In genomic region chrX:10536744-10537143, GRCh38 we compare ENCODE assay signal across 2 cellular contexts.
TF ChIP-seq lines count a peak whose summit lies in the region.

No MANE protein-coding gene starts in this region.

TF ChIP-seq in A549, 52 proteins besides CTCF, POLR2A, EP300 and RAD21 (continued from another document):
- TF ChIP-seq HOXB13 (CRISPR knock-in tag; IDR thresholded peaks at IDR 0.05; ENCODE audit: low read depth): no peak
- TF ChIP-seq PBX3 (IDR thresholded peaks at IDR 0.05): no peak
- no peak for TF ChIP-seq ESRRA (IDR thresholded peaks at IDR 0.05; ENCODE audit: borderline replicate concordance, low read length)
- no peak for TF ChIP-seq RARB (CRISPR knock-in tag; IDR thresholded peaks at IDR 0.05)

TF ChIP-seq in WTC11, 78 proteins besides CTCF, POLR2A, EP300 and RAD21 (continued from another document):
- TF ChIP-seq, protein P1, sequence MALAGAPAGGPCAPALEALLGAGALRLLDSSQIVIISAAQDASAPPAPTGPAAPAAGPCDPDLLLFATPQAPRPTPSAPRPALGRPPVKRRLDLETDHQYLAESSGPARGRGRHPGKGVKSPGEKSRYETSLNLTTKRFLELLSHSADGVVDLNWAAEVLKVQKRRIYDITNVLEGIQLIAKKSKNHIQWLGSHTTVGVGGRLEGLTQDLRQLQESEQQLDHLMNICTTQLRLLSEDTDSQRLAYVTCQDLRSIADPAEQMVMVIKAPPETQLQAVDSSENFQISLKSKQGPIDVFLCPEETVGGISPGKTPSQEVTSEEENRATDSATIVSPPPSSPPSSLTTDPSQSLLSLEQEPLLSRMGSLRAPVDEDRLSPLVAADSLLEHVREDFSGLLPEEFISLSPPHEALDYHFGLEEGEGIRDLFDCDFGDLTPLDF (CRISPR knock-in tag; IDR thresholded peaks at IDR 0.05): no peak
- TF ChIP-seq FOXJ3 (CRISPR knock-in tag; IDR thresholded peaks at IDR 0.05; ENCODE audit: borderline replicate concordance) (no peak), ZNF396 (CRISPR knock-in tag; IDR thresholded peaks at IDR 0.05; ENCODE audit: borderline replicate concordance) (no peak), GABPB1 (CRISPR knock-in tag; IDR thresholded peaks at IDR 0.05) (no peak), ZNF671 (CRISPR knock-in tag; IDR thresholded peaks at IDR 0.05) (no peak), MLX (CRISPR knock-in tag; IDR thresholded peaks at IDR 0.05) (no peak)
- TF ChIP-seq, protein P2, sequence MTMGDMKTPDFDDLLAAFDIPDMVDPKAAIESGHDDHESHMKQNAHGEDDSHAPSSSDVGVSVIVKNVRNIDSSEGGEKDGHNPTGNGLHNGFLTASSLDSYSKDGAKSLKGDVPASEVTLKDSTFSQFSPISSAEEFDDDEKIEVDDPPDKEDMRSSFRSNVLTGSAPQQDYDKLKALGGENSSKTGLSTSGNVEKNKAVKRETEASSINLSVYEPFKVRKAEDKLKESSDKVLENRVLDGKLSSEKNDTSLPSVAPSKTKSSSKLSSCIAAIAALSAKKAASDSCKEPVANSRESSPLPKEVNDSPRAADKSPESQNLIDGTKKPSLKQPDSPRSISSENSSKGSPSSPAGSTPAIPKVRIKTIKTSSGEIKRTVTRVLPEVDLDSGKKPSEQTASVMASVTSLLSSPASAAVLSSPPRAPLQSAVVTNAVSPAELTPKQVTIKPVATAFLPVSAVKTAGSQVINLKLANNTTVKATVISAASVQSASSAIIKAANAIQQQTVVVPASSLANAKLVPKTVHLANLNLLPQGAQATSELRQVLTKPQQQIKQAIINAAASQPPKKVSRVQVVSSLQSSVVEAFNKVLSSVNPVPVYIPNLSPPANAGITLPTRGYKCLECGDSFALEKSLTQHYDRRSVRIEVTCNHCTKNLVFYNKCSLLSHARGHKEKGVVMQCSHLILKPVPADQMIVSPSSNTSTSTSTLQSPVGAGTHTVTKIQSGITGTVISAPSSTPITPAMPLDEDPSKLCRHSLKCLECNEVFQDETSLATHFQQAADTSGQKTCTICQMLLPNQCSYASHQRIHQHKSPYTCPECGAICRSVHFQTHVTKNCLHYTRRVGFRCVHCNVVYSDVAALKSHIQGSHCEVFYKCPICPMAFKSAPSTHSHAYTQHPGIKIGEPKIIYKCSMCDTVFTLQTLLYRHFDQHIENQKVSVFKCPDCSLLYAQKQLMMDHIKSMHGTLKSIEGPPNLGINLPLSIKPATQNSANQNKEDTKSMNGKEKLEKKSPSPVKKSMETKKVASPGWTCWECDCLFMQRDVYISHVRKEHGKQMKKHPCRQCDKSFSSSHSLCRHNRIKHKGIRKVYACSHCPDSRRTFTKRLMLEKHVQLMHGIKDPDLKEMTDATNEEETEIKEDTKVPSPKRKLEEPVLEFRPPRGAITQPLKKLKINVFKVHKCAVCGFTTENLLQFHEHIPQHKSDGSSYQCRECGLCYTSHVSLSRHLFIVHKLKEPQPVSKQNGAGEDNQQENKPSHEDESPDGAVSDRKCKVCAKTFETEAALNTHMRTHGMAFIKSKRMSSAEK (CRISPR knock-in tag; IDR thresholded peaks at IDR 0.05; ENCODE audit: borderline replicate concordance): no peak
- TF ChIP-seq, protein P3, sequence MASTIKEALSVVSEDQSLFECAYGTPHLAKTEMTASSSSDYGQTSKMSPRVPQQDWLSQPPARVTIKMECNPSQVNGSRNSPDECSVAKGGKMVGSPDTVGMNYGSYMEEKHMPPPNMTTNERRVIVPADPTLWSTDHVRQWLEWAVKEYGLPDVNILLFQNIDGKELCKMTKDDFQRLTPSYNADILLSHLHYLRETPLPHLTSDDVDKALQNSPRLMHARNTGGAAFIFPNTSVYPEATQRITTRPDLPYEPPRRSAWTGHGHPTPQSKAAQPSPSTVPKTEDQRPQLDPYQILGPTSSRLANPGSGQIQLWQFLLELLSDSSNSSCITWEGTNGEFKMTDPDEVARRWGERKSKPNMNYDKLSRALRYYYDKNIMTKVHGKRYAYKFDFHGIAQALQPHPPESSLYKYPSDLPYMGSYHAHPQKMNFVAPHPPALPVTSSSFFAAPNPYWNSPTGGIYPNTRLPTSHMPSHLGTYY (CRISPR knock-in tag; IDR thresholded peaks at IDR 0.05): no peak
